In genomic region chr11:95790123-95790932, GRCh38 we compare ENCODE assay signal across 1 cellular context.
TF ChIP-seq lines count a peak whose summit lies in the region.

Gene CEP57, plus strand, starts transcription at chr11:95790498. Its CDS starts 201 bp downstream, at chr11:95790699.

TF ChIP-seq in GM12878, 131 proteins besides CTCF, POLR2A, EP300 and RAD21 (continued from another document):
- TF ChIP-seq ZBTB33 (IDR thresholded peaks at IDR 0.05) (no peak), ZBED1 (IDR thresholded peaks at IDR 0.05; ENCODE audit: borderline replicate concordance) (no peak)
